Comparison of ENCODE assay signal across 1 cellular context in genomic region chr14:100375963-100376735, GRCh38.
TF ChIP-seq lines count a peak whose summit lies in the region.

TSS of gene WDR25 (plus strand) at chr14:100376485.

TF ChIP-seq in GM12878, 131 proteins besides CTCF, POLR2A, EP300 and RAD21 (continued from another document and continues in another):
- TF ChIP-seq ZNF592 (IDR thresholded peaks at IDR 0.05) = no peak
- no peak for TF ChIP-seq MTA2 (IDR thresholded peaks at IDR 0.05; ENCODE audit: low read depth)
- no peak for TF ChIP-seq JUND (IDR thresholded peaks at IDR 0.05; ENCODE audit: low read depth, low read length)
- no peak for TF ChIP-seq JUNB (IDR thresholded peaks at IDR 0.05)
- no peak for TF ChIP-seq MLLT1 (IDR thresholded peaks at IDR 0.05)
- TF ChIP-seq POU2F2 (IDR thresholded peaks at IDR 0.05; ENCODE audit: borderline replicate concordance, low read depth, low read length) = peak; percentile 46; the same call in 2 of the 3 replicates
- peak; percentile 76 for TF ChIP-seq RELB (IDR thresholded peaks at IDR 0.05; ENCODE audit: low read depth)
- TF ChIP-seq POLR2AphosphoS2 (IDR thresholded peaks at IDR 0.05; ENCODE audit: low read depth, low read length) = peak; percentile 64; the same call in 1 of the 2 replicates
- peak; percentile 88 for TF ChIP-seq CREM (IDR thresholded peaks at IDR 0.05; ENCODE audit: low read depth)
- TF ChIP-seq ZBTB11 (CRISPR knock-in tag; IDR thresholded peaks at IDR 0.05) = peak; percentile 88
- 0 out of 2 replicates have a peak, but pooled peaks have one; percentile 34 for TF ChIP-seq PAX5 (IDR thresholded peaks at IDR 0.05; ENCODE audit: borderline replicate concordance, low read depth, low read length)
- no peak for TF ChIP-seq TCF12 (IDR thresholded peaks at IDR 0.05; ENCODE audit: low read depth, low read length)
- TF ChIP-seq ASH2L (IDR thresholded peaks at IDR 0.05; ENCODE audit: borderline replicate concordance, low read depth) = no peak
- peak; percentile 22 for TF ChIP-seq E2F8 (IDR thresholded peaks at IDR 0.05; ENCODE audit: low read depth, partially characterized antibody)
- peak; percentile 60; the same call in 1 of the 2 replicates for TF ChIP-seq FOXK2 (IDR thresholded peaks at IDR 0.05)
- no peak for TF ChIP-seq ZBED1 (IDR thresholded peaks at IDR 0.05; ENCODE audit: borderline replicate concordance)
- TF ChIP-seq EED (IDR thresholded peaks at IDR 0.05; ENCODE audit: low read depth) = no peak
- TF ChIP-seq CREB1 (IDR thresholded peaks at IDR 0.05; ENCODE audit: low read depth) = peak; percentile 92
- TF ChIP-seq ZNF384 (IDR thresholded peaks at IDR 0.05; ENCODE audit: borderline replicate concordance, low read depth, low read length) = no peak
- no peak for TF ChIP-seq EZH2 (IDR thresholded peaks at IDR 0.05; ENCODE audit: borderline replicate concordance, control insufficient read depth, low read depth, low read length)
- no peak for TF ChIP-seq CHD1 (IDR thresholded peaks at IDR 0.05; ENCODE audit: low read depth, low read length)
- TF ChIP-seq LARP7 (IDR thresholded peaks at IDR 0.05) = peak; percentile 73; the same call in 1 of the 2 replicates
- peak; percentile 79 for TF ChIP-seq BACH1 (IDR thresholded peaks at IDR 0.05; ENCODE audit: borderline replicate concordance)
- no peak for TF ChIP-seq E2F4 (IDR thresholded peaks at IDR 0.05; ENCODE audit: low read depth, low read length)
- TF ChIP-seq CEBPB (IDR thresholded peaks at IDR 0.05; ENCODE audit: borderline replicate concordance in 1 of 2, low read depth in 2 of 2, low read length in 2 of 2) = no peak
- no peak for TF ChIP-seq FOXM1 (IDR thresholded peaks at IDR 0.05; ENCODE audit: low read depth, low read length)
- peak; percentile 92 for TF ChIP-seq NKRF (conservative IDR thresholded peaks at IDR 0.05)
- TF ChIP-seq TARDBP (IDR thresholded peaks at IDR 0.05; ENCODE audit: borderline replicate concordance) = no peak
- TF ChIP-seq MEF2B (IDR thresholded peaks at IDR 0.05; ENCODE audit: partially characterized antibody, poor library complexity, severe bottlenecking) = no peak
- TF ChIP-seq BMI1 (IDR thresholded peaks at IDR 0.05; ENCODE audit: borderline replicate concordance) = 0 out of 2 replicates have a peak, but pooled peaks have one; percentile 47
- peak in 1 of 2 experiments; percentile 51; a peak in 1 of 4 replicates for TF ChIP-seq SRF (IDR thresholded peaks at IDR 0.05; ENCODE audit: low read depth in 2 of 2, low read length in 2 of 2)
- TF ChIP-seq FOS (IDR thresholded peaks at IDR 0.05; ENCODE audit: borderline replicate concordance, extremely low read depth, insufficient read length) = peak; percentile 24
- TF ChIP-seq MYC (IDR thresholded peaks at IDR 0.05; ENCODE audit: insufficient read depth, insufficient read length, insufficient replicate concordance, low read length, severe bottlenecking) = no peak
- TF ChIP-seq MTA3 (IDR thresholded peaks at IDR 0.05; ENCODE audit: borderline replicate concordance, low read length) = no peak
- TF ChIP-seq RFX5 (IDR thresholded peaks at IDR 0.05; ENCODE audit: low read depth, low read length) = peak; percentile 76
- peak; percentile 44 to 69 for TF ChIP-seq EGR1 (IDR thresholded peaks at IDR 0.05; ENCODE audit: borderline replicate concordance in 1 of 2, low read depth in 2 of 2, low read length in 2 of 2)
- TF ChIP-seq YBX1 (IDR thresholded peaks at IDR 0.05) = no peak
- no peak; the same call in 1 of the 2 replicates for TF ChIP-seq NFYA (IDR thresholded peaks at IDR 0.05; ENCODE audit: borderline replicate concordance, low read depth, low read length)
- peak; percentile 56 for TF ChIP-seq ZNF687 (IDR thresholded peaks at IDR 0.05)
- TF ChIP-seq KDM1A (IDR thresholded peaks at IDR 0.05; ENCODE audit: borderline replicate concordance) = no peak
